Comparison of ENCODE assay signal across 24 cellular contexts in genomic region chr11:92759571-92760214, GRCh38.
"Had no signal": no experiment of that assay in that cellular context is flagged by ENCODE, and none has a peak within 500 bp of the region (broad histone marks: within the 10 kb centered on the region; RNA-seq: fewer than 3 reads in every experiment).

No MANE protein-coding gene starts in this region.

- H3K4me1 ChIP-seq: ascending aorta had no signal

- DNase-seq: activated CD4-positive, alpha-beta T cell treated with anti-CD3 and anti-CD28 coated beads for 1 hour; activated CD4-positive, alpha-beta T cell treated with anti-CD3 and anti-CD28 coated beads, Interleukin-2, amount 10 ng/mL, durations not matched to agents 24 days and 14 days; activated CD4-positive, alpha-beta T cell treated with anti-CD3 and anti-CD28 coated beads, Interleukin-2, amount 50 U/mL, for 48 hours; activated CD8-positive, alpha-beta memory T cell treated with anti-CD3 and anti-CD28 coated beads, Interleukin-2, amount 10 ng/mL, durations not matched to agents 7 days and 5 days; activated effector memory CD4-positive, alpha-beta T cell treated with Interleukin-2 at 50 U/mL for 16 hours; activated naive CD4-positive, alpha-beta T cell treated with Interleukin-2 at 50 U/mL for 16 hours; activated naive CD8-positive, alpha-beta T cell treated with anti-CD3 and anti-CD28 coated beads, Interleukin-2, amount 50 U/mL, for 24 hours; activated T-cell treated with anti-CD3 and anti-CD28 coated beads, Interleukin-2, amount 50 U/mL, for 24 hours; amniotic stem cell; Kasumi-1; KBM-7; NCI-H1436; NCI-H1694 treated with DMSO at 0.1 percent for 48 hours; NCI-H2081 treated with DMSO at 0.1 percent for 48 hours; NCI-H345; NCI-H510A; NCI-H526 treated with DMSO at 0.1 percent for 48 hours; NCI-H82; PC-3; SHP77 treated with DMSO at 0.1 percent for 48 hours had no signal

- H3K27me3 ChIP-seq: ascending aorta had no signal

- H3K27ac ChIP-seq: ascending aorta, cardiac muscle cell had no signal

- H3K36me3 ChIP-seq: ascending aorta, cardiac muscle cell had no signal

- ATAC-seq: activated CD8-positive, alpha-beta memory T cell treated with anti-CD3 and anti-CD28 coated beads, Interleukin-2, amount 10 ng/mL, durations not matched to agents 7 days and 5 days; activated naive CD4-positive, alpha-beta T cell treated with anti-CD3 and anti-CD28 coated beads, Interleukin-2, amount 50 U/mL, for 72 hours; activated naive CD8-positive, alpha-beta T cell treated with anti-CD3 and anti-CD28 coated beads, Interleukin-2, amount 50 U/mL, for 24 hours; PC-3; WTC11 had no signal

- H3K9me3 ChIP-seq: ascending aorta had no signal

- H3K4me3 ChIP-seq: ascending aorta, cardiac muscle cell had no signal
